ENCODE assay signal across 8 cellular contexts in genomic region chr12:124917135-124917840, GRCh38. TPM values are rescaled to one million over a fixed set of nuclear protein-coding genes. Genes with fewer than 3 reads are reported as not detected.
DNase-seq lines count a peak whose midpoint lies in the region; ATAC-seq and TF ChIP-seq lines count a peak whose summit lies in the region.

No MANE protein-coding gene starts in this region.

- peaks cover 34% of the 10 kb centered on the region for H3K4me1 ChIP-seq in hepatocyte (ENCODE audit: insufficient read depth)
- peaks cover 27 to 40% of the 10 kb centered on the region in 2 donors for H3K4me1 ChIP-seq in gastrocnemius medialis

- H3K36me3 ChIP-seq in hepatocyte (replicated peaks; ENCODE audit: insufficient read depth, low read depth) (no peaks in the 10 kb centered on the region), gastrocnemius medialis (peaks cover 2 to 15% of the 10 kb centered on the region in 2 donors)

- intact Hi-C loops in gastrocnemius medialis (cut with DNase I; ENCODE audit: low total_unique reads) = loop anchor here (10.0 kb wide), 1 partner anchor 522 kb away; no protein-coding TSS in a partner anchor

- in situ Hi-C loops in gastrocnemius medialis (cut with MboI; ENCODE audit: low sequenced_read_pairs in 4 of 4) = loop anchor here in 1 of 4 donors (25.0 kb wide), 1 partner anchor 880 kb away; no protein-coding TSS in a partner anchor

- no peaks in the 10 kb centered on the region for H3K9me2 ChIP-seq in hepatocyte (replicated peaks; ENCODE audit: insufficient read depth)

- H3K4me2 ChIP-seq in hepatocyte = peak overlapping the region; percentile 79

- peak overlapping the region; percentile 98 for H3K27ac ChIP-seq in hepatocyte
- H3K27ac ChIP-seq in gastrocnemius medialis = peak overlapping the region; percentile 98 to 100 (median 98)

- ATAC-seq in HG02678 (IDR thresholded peaks at IDR 0.05; ENCODE audit: unreplicated experiment) (peak; percentile 49), gastrocnemius medialis (peak; percentile 60 to 64)

- H4K20me1 ChIP-seq in hepatocyte (ENCODE audit: insufficient read depth, poor library complexity, severe bottlenecking) = peaks cover 20% of the 10 kb centered on the region

- TF ChIP-seq POLR2A in gastrocnemius medialis (IDR thresholded peaks at IDR 0.05) = peak; percentile 48 to 62

- H3K4me3 ChIP-seq in GM12865 (ENCODE audit: low read depth, low read length) = peak overlapping the region; percentile 69
- H3K4me3 ChIP-seq in hepatocyte = peak overlapping the region; percentile 21
- H3K4me3 ChIP-seq in gastrocnemius medialis = peak overlapping the region; percentile 40 to 85 (median 64)

- TF ChIP-seq CTCF in GM12865 (IDR thresholded peaks at IDR 0.05; ENCODE audit: insufficient read depth, low read depth, low read length, missing control alignments) (no peak), hepatocyte (IDR thresholded peaks at IDR 0.05; ENCODE audit: poor library complexity) (no peak), gastrocnemius medialis (IDR thresholded peaks at IDR 0.05 in 4 of 5, conservative IDR thresholded peaks at IDR 0.05 in 1 of 5) (peak in 1 of 5 experiments; percentile 29)

- H3K9me3 ChIP-seq in hepatocyte (ENCODE audit: low read depth) (no peaks in the 10 kb centered on the region), gastrocnemius medialis (no peaks in the 10 kb centered on the region)

- H2AFZ ChIP-seq in hepatocyte = no peak overlapping the region

- H3K27me3 ChIP-seq in hepatocyte (no peaks in the 10 kb centered on the region), gastrocnemius medialis (no peaks in the 10 kb centered on the region)

- peak; percentile 99 for DNase-seq in GM12865 (ENCODE audit: low read depth)
- peak; percentile 99 for DNase-seq in RPMI7951 (ENCODE audit: low read depth)
- DNase-seq in amniotic epithelial cell (ENCODE audit: low read depth) = peak; percentile 100
- DNase-seq in hepatocyte (ENCODE audit: low spot score) = peak; percentile 98
- DNase-seq in gastrocnemius medialis = peak; percentile 99 to 100
- DNase-seq in DMS114 treated with DMSO at 0.1 percent for 48 hours (lab: John Stamatoyannopoulos, UW; ENCODE audit: unreplicated experiment) = no peak
- DNase-seq in NCI-H1092 treated with DMSO at 0.1 percent for 48 hours (lab: John Stamatoyannopoulos, UW) = no peak

- peaks cover 23% of the 10 kb centered on the region for H3K79me2 ChIP-seq in hepatocyte

- 2% methylated on average over 15 of the region's 19 CpGs for WGBS in hepatocyte (ENCODE audit: low lambda C conversion rate, missing lambda C conversion rate)

RNA-seq across cellular contexts. Expression of gene UBC, which starts 2.8 kb away (rescaled TPM):
- 951 and 1,170 TPM in 2 replicates for total RNA-seq in RPMI7951 (2014; rRNA removed; shearing (Covaris generic))
- total RNA-seq in hepatocyte (1,410 and 1,439 TPM in 2 replicates), gastrocnemius medialis (over 10,000 TPM in 2 of 4 donors, 1,000 to 10,000 TPM in 2; 3,173 to 12,805 (median 9,048) TPM)
- 1,142 and 1,267 TPM in 2 replicates for polyA plus RNA-seq in hepatocyte

RNA-seq across cellular contexts. Expression of gene SCARB1, which starts 53.6 kb away (rescaled TPM):
- 13.9 and 15.3 TPM in 2 replicates for total RNA-seq in RPMI7951 (2014; rRNA removed; shearing (Covaris generic))
- 50.4 and 51.5 TPM in 2 replicates for total RNA-seq in hepatocyte
- polyA plus RNA-seq in hepatocyte = 68.1 and 90.0 TPM in 2 replicates
- total RNA-seq in gastrocnemius medialis = 1 to 10 TPM; 5.4 to 8.7 (median 6.2) TPM

Comparison
In these comparisons a context has a peak if more than half of its experiments do, and no peak if none do; other contexts are left out.
1. DNase-seq: peak in GM12865 (single experiment), RPMI7951 (single experiment), amniotic epithelial cell (single experiment), hepatocyte (single experiment) and gastrocnemius medialis (2 of 2); none in DMS114 treated with DMSO at 0.1 percent for 48 hours (single experiment) and NCI-H1092 treated with DMSO at 0.1 percent for 48 hours (single experiment).
2. Peak in every context shown above with its lines, with median percentiles within 50 percentile points of each other: H3K4me3 ChIP-seq.